In the genomic region with DNA sequence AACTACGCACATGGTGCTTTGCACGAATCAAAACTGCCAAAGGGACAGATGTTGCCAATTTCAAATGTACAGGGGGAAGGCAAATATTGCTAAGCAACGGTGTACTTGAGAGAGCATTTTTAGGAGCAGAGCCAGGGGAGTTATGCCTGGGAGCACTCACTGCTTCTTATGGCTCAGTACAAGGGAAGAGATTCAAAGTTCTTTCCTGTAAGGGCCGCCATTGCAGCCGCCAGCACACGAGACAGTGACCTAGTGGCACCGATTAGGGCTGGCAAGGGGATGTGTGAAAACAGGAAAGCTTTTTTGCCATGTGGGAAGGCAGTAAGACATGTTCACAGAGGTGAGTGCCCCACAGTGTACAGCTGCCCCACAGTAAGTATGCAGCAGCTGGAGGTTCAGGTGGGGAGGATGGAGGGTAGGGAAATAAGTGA, we compare ENCODE assay signal across 10 cellular contexts.
DNase-seq lines count a peak whose midpoint lies in the region; ATAC-seq, FAIRE-seq and TF ChIP-seq lines count a peak whose summit lies in the region.
"Had no signal": no experiment of that assay in that cellular context is flagged by ENCODE, and none has a peak within 500 bp of the region (broad histone marks: within the 10 kb centered on the region; RNA-seq: fewer than 3 reads in every experiment).

No MANE protein-coding gene starts in this region.

- no peaks in the 10 kb centered on the region for H3K9me3 ChIP-seq in DOHH2 (ENCODE audit: control insufficient read depth, insufficient read depth, low read length)
- H3K9me3 ChIP-seq in pancreas: no peaks in the 10 kb centered on the region
- H3K9me3 ChIP-seq in effector memory CD4-positive, alpha-beta T cell (ENCODE audit: control insufficient read depth, low read length): no peaks in the 10 kb centered on the region
- no peaks in the 10 kb centered on the region for H3K9me3 ChIP-seq in smooth muscle cell (replicated peaks; ENCODE audit: low read depth)

- H3K4me2 ChIP-seq in DOHH2 (ENCODE audit: low read length) (peak overlapping the region; percentile 27; the same call in 1 of the 2 replicates), smooth muscle cell (no peak overlapping the region)

- no peak overlapping the region for H2AFZ ChIP-seq in smooth muscle cell (ENCODE audit: low read depth)

- H3K27me3 ChIP-seq in DOHH2 (ENCODE audit: control insufficient read depth, low read length): no peaks in the 10 kb centered on the region
- no peaks in the 10 kb centered on the region for H3K27me3 ChIP-seq in pancreas
- H3K27me3 ChIP-seq in effector memory CD4-positive, alpha-beta T cell (replicated peaks; ENCODE audit: control insufficient read depth, insufficient read depth, low read length, poor library complexity, severe bottlenecking): no peaks in the 10 kb centered on the region
- H3K27me3 ChIP-seq in smooth muscle cell (ENCODE audit: low read depth): no peaks in the 10 kb centered on the region

- ATAC-seq in pancreas (peak; percentile 31 to 64 (median 61)), HG03095 (IDR thresholded peaks at IDR 0.05; ENCODE audit: unreplicated experiment) (no peak)

- no peak for TF ChIP-seq CTCF in DOHH2 (IDR thresholded peaks at IDR 0.05; ENCODE audit: low read depth, low read length, poor library complexity, severe bottlenecking)
- TF ChIP-seq CTCF in coronary artery (IDR thresholded peaks at IDR 0.05): no peak
- TF ChIP-seq CTCF in pancreas (IDR thresholded peaks at IDR 0.05): no peak
- TF ChIP-seq CTCF in smooth muscle cell (IDR thresholded peaks at IDR 0.05; ENCODE audit: borderline replicate concordance, insufficient read depth, poor library complexity, severe bottlenecking): no peak

- H3K27ac ChIP-seq in DOHH2 (ENCODE audit: low read depth, low read length): no peak overlapping the region
- peak overlapping the region in 1 of 2 donors; percentile 14 for H3K27ac ChIP-seq in coronary artery
- peak overlapping the region in 1 of 4 donors; percentile 33 for H3K27ac ChIP-seq in pancreas
- H3K27ac ChIP-seq in effector memory CD4-positive, alpha-beta T cell (ENCODE audit: insufficient read depth, low read length, poor library complexity, severe bottlenecking): no peak overlapping the region
- no peak overlapping the region for H3K27ac ChIP-seq in smooth muscle cell (ENCODE audit: low read depth)

- no peaks in the 10 kb centered on the region for H4K20me1 ChIP-seq in DOHH2 (ENCODE audit: control insufficient read depth, insufficient read depth, low read depth, low read length)
- peaks cover 76% of the 10 kb centered on the region for H4K20me1 ChIP-seq in smooth muscle cell (ENCODE audit: low read depth)

- peaks cover 29% of the 10 kb centered on the region for H3K4me1 ChIP-seq in DOHH2 (ENCODE audit: control insufficient read depth, low read length)
- H3K4me1 ChIP-seq in pancreas: peaks cover 0 to 41% (median 33%) of the 10 kb centered on the region in 3 donors
- peaks cover 5% of the 10 kb centered on the region for H3K4me1 ChIP-seq in effector memory CD4-positive, alpha-beta T cell (ENCODE audit: control insufficient read depth, insufficient read depth, low read length, poor library complexity, severe bottlenecking)
- peaks cover 14% of the 10 kb centered on the region for H3K4me1 ChIP-seq in smooth muscle cell (ENCODE audit: low read depth)

- peaks cover 13% of the 10 kb centered on the region for H3F3A ChIP-seq in DOHH2 (ENCODE audit: control insufficient read depth, insufficient read depth)
- peaks cover 5% of the 10 kb centered on the region for H3F3A ChIP-seq in smooth muscle cell (ENCODE audit: low read depth)

- H3K79me2 ChIP-seq in DOHH2 (ENCODE audit: control insufficient read depth, low read length) (no peaks in the 10 kb centered on the region), smooth muscle cell (ENCODE audit: low read depth) (peaks cover 23% of the 10 kb centered on the region)

- H3K4me3 ChIP-seq in DOHH2 (ENCODE audit: low read length): no peak overlapping the region
- peak overlapping the region; percentile 35 for H3K4me3 ChIP-seq in coronary artery
- no peak overlapping the region for H3K4me3 ChIP-seq in pancreas
- H3K4me3 ChIP-seq in effector memory CD4-positive, alpha-beta T cell (ENCODE audit: insufficient read depth, low read depth, low read length, poor library complexity, severe bottlenecking): no peak overlapping the region
- H3K4me3 ChIP-seq in smooth muscle cell: no peak overlapping the region

- 21 to 29% methylated on average over 7 of the region's 7 CpGs for WGBS in pancreas, 2 donors
- WGBS in smooth muscle cell (ENCODE audit: low lambda C conversion rate): 87% methylated on average over 7 of the region's 7 CpGs

- no peak for FAIRE-seq in pancreas (lab: Jason Lieb, UNC)

- H3K9me2 ChIP-seq in DOHH2 (replicated peaks; ENCODE audit: control insufficient read depth, low read length): no peaks in the 10 kb centered on the region

- H3K9ac ChIP-seq in smooth muscle cell (ENCODE audit: low read depth): no peak overlapping the region

- DNase-seq in NCI-H2171 treated with DMSO at 0.1 percent for 48 hours (lab: John Stamatoyannopoulos, UW) (peak; percentile 92), coronary artery (ENCODE audit: low spot score) (no peak), pancreas (no peak), hypothalamus (lab: John Stamatoyannopoulos, UW) (no peak), smooth muscle cell (lab: John Stamatoyannopoulos, UW; ENCODE audit: unreplicated experiment) (no peak)
- no peak for DNase-seq in effector memory CD4-positive, alpha-beta T cell
- DNase-seq: activated naive CD4-positive, alpha-beta T cell treated with anti-CD3 and anti-CD28 coated beads for 36 hours; stimulated activated CD8-positive, alpha-beta memory T cell treated with anti-CD3 and anti-CD28 coated beads, Interleukin-4, amount 100 ng/mL, for 48 hours had no signal

- intact Hi-C loops in pancreas (cut with DNase I): no loop called here

- H3K36me3 ChIP-seq in DOHH2 (ENCODE audit: control insufficient read depth, low read length) (no peaks in the 10 kb centered on the region), pancreas (no peaks in the 10 kb centered on the region), smooth muscle cell (ENCODE audit: low read depth) (no peaks in the 10 kb centered on the region)
- no peaks in the 10 kb centered on the region for H3K36me3 ChIP-seq in effector memory CD4-positive, alpha-beta T cell (ENCODE audit: control insufficient read depth, insufficient read depth, low read length)
